27 cellular contexts compared by ENCODE assay signal in the genomic region with DNA sequence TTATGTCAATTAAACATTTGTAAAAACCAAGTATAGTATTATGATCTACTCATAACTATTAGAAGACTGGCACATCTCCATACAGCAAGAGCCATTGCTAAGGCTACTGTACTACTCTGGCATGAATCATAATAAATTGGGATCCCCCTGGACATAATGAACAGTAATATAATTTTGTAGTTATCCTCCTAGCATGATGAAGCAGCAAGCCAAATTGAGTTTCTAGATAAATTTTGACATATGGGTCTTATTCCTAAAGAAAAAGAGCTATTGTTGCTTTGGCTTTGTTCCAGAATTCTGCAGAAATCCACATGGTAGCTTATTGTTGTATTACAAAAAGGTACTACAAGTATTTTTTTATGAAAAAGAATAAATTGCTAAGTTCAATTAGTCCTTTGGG.
"Had no signal": no experiment of that assay in that cellular context is flagged by ENCODE, and none has a peak within 500 bp of the region (broad histone marks: within the 10 kb centered on the region; RNA-seq: fewer than 3 reads in every experiment).

No MANE protein-coding gene starts in this region.

- H3K9ac ChIP-seq: parathyroid adenoma had no signal

- FAIRE-seq: endothelial cell of umbilical vein, keratinocyte had no signal

- H3K27ac Mint-ChIP-seq: natural killer cell; stimulated activated naive CD8-positive, alpha-beta T cell treated with anti-CD3 and anti-CD28 coated beads, Interleukin-15, amount 100 ng/mL, for 72 hours had no signal

- H3K27me3 Mint-ChIP-seq: stimulated activated naive CD8-positive, alpha-beta T cell treated with anti-CD3 and anti-CD28 coated beads, Interleukin-15, amount 100 ng/mL, for 72 hours had no signal

- H3K4me1 ChIP-seq: esophagus muscularis mucosa, gastrocnemius medialis, lower lobe of right lung, parathyroid adenoma, prostate gland, right atrium auricular region, transverse colon, upper lobe of right lung, uterus had no signal

- H3K36me3 ChIP-seq: esophagus muscularis mucosa, gastrocnemius medialis, lower lobe of right lung, neutrophil, prostate gland, right atrium auricular region, suprapubic skin, transverse colon, upper lobe of right lung, uterus had no signal

- H3K4me3 ChIP-seq: coronary artery, esophagus muscularis mucosa, gastrocnemius medialis, lower lobe of right lung, prostate gland, right atrium auricular region, smooth muscle cell, suprapubic skin, transverse colon, upper lobe of right lung, uterus had no signal

- H3K9me3 Mint-ChIP-seq: natural killer cell; stimulated activated naive CD8-positive, alpha-beta T cell treated with anti-CD3 and anti-CD28 coated beads, Interleukin-15, amount 100 ng/mL, for 72 hours had no signal

- DNase-seq: dermis blood vessel endothelial cell; effector memory CD4-positive, alpha-beta T cell; gastrocnemius medialis; head of caudate nucleus; left ventricle myocardium superior; lower lobe of right lung; natural killer cell; stimulated activated CD4-positive, alpha-beta T cell treated with anti-CD3 and anti-CD28 coated beads, Interleukin-12 subunit alpha, Interleukin-12 subunit beta, amount 100 ng/mL, for 4 hours; stimulated activated CD4-positive, alpha-beta T cell treated with anti-CD3 and anti-CD28 coated beads, Interleukin-1b, Interleukin-23, amount 100 ng/mL, for 48 hours; stimulated activated CD4-positive, alpha-beta T cell treated with anti-CD3 and anti-CD28 coated beads, Interleukin-4, amount 100 ng/mL, for 1 hour; stimulated activated CD8-positive, alpha-beta memory T cell treated with anti-CD3 and anti-CD28 coated beads, Interleukin-4, amount 100 ng/mL, for 48 hours; stimulated activated naive CD4-positive, alpha-beta T cell; stimulated activated naive CD8-positive, alpha-beta T cell treated with anti-CD3 and anti-CD28 coated beads, Interleukin-15, amount 100 ng/mL, for 72 hours; transverse colon; upper lobe of right lung; uterus had no signal

- H3K4me2 ChIP-seq: smooth muscle cell had no signal

- H3K27ac ChIP-seq: coronary artery, esophagus muscularis mucosa, gastrocnemius medialis, lower lobe of right lung, neutrophil, parathyroid adenoma, prostate gland, right atrium auricular region, suprapubic skin, transverse colon, upper lobe of right lung, uterus had no signal

- H3K4me3 Mint-ChIP-seq: natural killer cell; stimulated activated naive CD8-positive, alpha-beta T cell treated with anti-CD3 and anti-CD28 coated beads, Interleukin-15, amount 100 ng/mL, for 72 hours had no signal

- ATAC-seq: gastrocnemius medialis; left ventricle myocardium superior; lower lobe of right lung; natural killer cell; sciatic nerve; stimulated activated naive CD8-positive, alpha-beta T cell treated with anti-CD3 and anti-CD28 coated beads, Interleukin-15, amount 100 ng/mL, for 72 hours; upper lobe of right lung had no signal

- H3K27me3 ChIP-seq: esophagus muscularis mucosa, gastrocnemius medialis, neutrophil, right atrium auricular region, suprapubic skin, transverse colon, upper lobe of right lung, uterus had no signal

- H3K36me3 Mint-ChIP-seq: natural killer cell had no signal

- H3K79me2 ChIP-seq: parathyroid adenoma had no signal

- H2AFZ ChIP-seq: parathyroid adenoma had no signal

- H3K9me3 ChIP-seq: esophagus muscularis mucosa, gastrocnemius medialis, lower lobe of right lung, neutrophil, prostate gland, right atrium auricular region, suprapubic skin, transverse colon, upper lobe of right lung, uterus had no signal
